In genomic region chr11:45087301-45087700, GRCh38 we compare ENCODE assay signal across 10 cellular contexts. TPM values are rescaled to one million over a fixed set of nuclear protein-coding genes. Genes with fewer than 3 reads are reported as not detected.
DNase-seq lines count a peak whose midpoint lies in the region; ATAC-seq and TF ChIP-seq lines count a peak whose summit lies in the region.
"Had no signal": no experiment of that assay in that cellular context is flagged by ENCODE, and none has a peak within 500 bp of the region (broad histone marks: within the 10 kb centered on the region; RNA-seq: fewer than 3 reads in every experiment).

No MANE protein-coding gene starts in this region.

- intact Hi-C loops in CD8-positive, alpha-beta T cell (cut with DNase I, micrococcal nuclease): no loop called here

- DNase-seq in COLO668 (lab: John Stamatoyannopoulos, UW; ENCODE audit: unreplicated experiment) (peak; percentile 26), MG63 (peak; percentile 45), neural crest cell (ENCODE audit: low read depth, low spot score) (no peak), NCI-H510A (lab: John Stamatoyannopoulos, UW) (no peak), GM10248 (ENCODE audit: extremely low spot score) (no peak), tibial nerve (ENCODE audit: low spot score in 2 of 2) (no peak)
- DNase-seq in CD8-positive, alpha-beta T cell: no peak
- DNase-seq: activated T-cell treated with anti-CD3 and anti-CD28 coated beads for 4 hours, SK-N-SH had no signal

- H3K9me3 ChIP-seq in MG63: no peaks in the 10 kb centered on the region
- no peaks in the 10 kb centered on the region for H3K9me3 ChIP-seq in CD8-positive, alpha-beta T cell (ENCODE audit: low read length)
- H3K9me3 ChIP-seq in tibial nerve: no peaks in the 10 kb centered on the region
- H3K9me3 ChIP-seq: SK-N-SH had no signal

- no peaks in the 10 kb centered on the region for H3K36me3 Mint-ChIP-seq in neural crest cell (ENCODE audit: low read depth)
- no peaks in the 10 kb centered on the region for H3K36me3 Mint-ChIP-seq in CD8-positive, alpha-beta T cell

- H3K4me1 ChIP-seq in CD8-positive, alpha-beta T cell (ENCODE audit: insufficient read depth, low read length): peaks cover 18% of the 10 kb centered on the region
- peaks cover 0 to 53% (median 10%) of the 10 kb centered on the region in 4 donors for H3K4me1 ChIP-seq in tibial nerve

- no peak for TF ChIP-seq CTCF in neural crest cell (conservative IDR thresholded peaks at IDR 0.05)
- TF ChIP-seq CTCF in CD8-positive, alpha-beta T cell (IDR thresholded peaks at IDR 0.05): no peak
- no peak for TF ChIP-seq CTCF in GM10248 (IDR thresholded peaks at IDR 0.05; ENCODE audit: control extremely low read depth, extremely low read depth, low read depth, missing control alignments)
- no peak for TF ChIP-seq CTCF in tibial nerve (IDR thresholded peaks at IDR 0.05)

- H3K27ac Mint-ChIP-seq in neural crest cell (ENCODE audit: unreplicated experiment): peak overlapping the region; percentile 95
- H3K27ac Mint-ChIP-seq in CD8-positive, alpha-beta T cell: no peak overlapping the region

- POLR2A ChIA-PET in CD8-positive, alpha-beta T cell (lab: Charles Lee): no interaction called here
- POLR2A ChIA-PET in GM10248 (lab: Yijun Ruan, JAX): no interaction called here

- 56 to 62% methylated on average over 4 of the region's 4 CpGs for WGBS in tibial nerve, 2 donors

- H3K4me3 Mint-ChIP-seq in neural crest cell: peak overlapping the region; percentile 48
- H3K4me3 Mint-ChIP-seq in CD8-positive, alpha-beta T cell: no peak overlapping the region

- no peak for TF ChIP-seq EP300 in tibial nerve (IDR thresholded peaks at IDR 0.05)

- H3K4me1 Mint-ChIP-seq in neural crest cell: peaks cover 44% of the 10 kb centered on the region
- peaks cover 38% of the 10 kb centered on the region for H3K4me1 Mint-ChIP-seq in CD8-positive, alpha-beta T cell (ENCODE audit: low read depth)

- H3K4me3 ChIP-seq in MG63 (no peak overlapping the region), tibial nerve (no peak overlapping the region)
- H3K4me3 ChIP-seq in CD8-positive, alpha-beta T cell (ENCODE audit: low read depth, low read length): no peak overlapping the region

- H3K27me3 ChIP-seq in MG63: no peaks in the 10 kb centered on the region
- H3K27me3 ChIP-seq in CD8-positive, alpha-beta T cell (ENCODE audit: insufficient read depth, low read length): no peaks in the 10 kb centered on the region
- peaks cover 0 to 5% of the 10 kb centered on the region in 2 donors for H3K27me3 ChIP-seq in tibial nerve

- CTCF ChIA-PET in CD8-positive, alpha-beta T cell (lab: Charles Lee): interaction anchor here (1.0 to 38.2 kb wide), 5 partner anchors 15 to 149 kb away, joined by 3 to 1504 read pairs (median 3); partner anchors contain the start of gene TP53I11
- CTCF ChIA-PET in GM10248 (lab: Yijun Ruan, JAX): interaction anchor here (1.0 to 1.6 kb wide), 4 partner anchors 13 to 176 kb away, joined by 3 to 4 read pairs (median 4); no protein-coding TSS in a partner anchor

- H3K9me3 Mint-ChIP-seq in neural crest cell: no peaks in the 10 kb centered on the region
- H3K9me3 Mint-ChIP-seq in CD8-positive, alpha-beta T cell: no peaks in the 10 kb centered on the region

- H3K27ac ChIP-seq in angular gyrus (ENCODE audit: low read depth, low read length): peak overlapping the region; percentile 41
- H3K27ac ChIP-seq in CD8-positive, alpha-beta T cell (ENCODE audit: low read depth, low read length): no peak overlapping the region
- no peak overlapping the region for H3K27ac ChIP-seq in tibial nerve

- H3K27me3 Mint-ChIP-seq in neural crest cell (ENCODE audit: low read depth): peaks cover 14% of the 10 kb centered on the region
- no peaks in the 10 kb centered on the region for H3K27me3 Mint-ChIP-seq in CD8-positive, alpha-beta T cell (ENCODE audit: low read depth)

- no peak for ATAC-seq in CD8-positive, alpha-beta T cell

- no peak for TF ChIP-seq POLR2A in tibial nerve (IDR thresholded peaks at IDR 0.05)

- no peaks in the 10 kb centered on the region for H3K36me3 ChIP-seq in MG63
- no peaks in the 10 kb centered on the region for H3K36me3 ChIP-seq in CD8-positive, alpha-beta T cell (ENCODE audit: insufficient read depth, low read length)
- H3K36me3 ChIP-seq in tibial nerve: no peaks in the 10 kb centered on the region

RNA-seq across cellular contexts. Expression of gene PRDM11, which starts 59.1 kb away (rescaled TPM):
- total RNA-seq in MG63 (2014; rRNA removed; shearing (Covaris generic); ENCODE audit: low replicate concordance): 4.3 and 5.7 TPM in 2 replicates
- total RNA-seq in neural crest cell: 13.1 and 15.2 TPM in 2 replicates
- total RNA-seq in CD8-positive, alpha-beta T cell: 1 to 10 TPM; 2.4 to 3.6 TPM
- 10 to 100 TPM; 17.5 to 26.1 (median 25.8) TPM for total RNA-seq in tibial nerve

Comparison
In these comparisons a context has a peak if more than half of its experiments do, and no peak if none do; other contexts are left out.
1. DNase-seq: peak in COLO668 (single experiment) and MG63 (single experiment); none in neural crest cell (single experiment), NCI-H510A (single experiment), CD8-positive, alpha-beta T cell (0 of 7), GM10248 (single experiment) and tibial nerve (0 of 2).